In the genomic region with DNA sequence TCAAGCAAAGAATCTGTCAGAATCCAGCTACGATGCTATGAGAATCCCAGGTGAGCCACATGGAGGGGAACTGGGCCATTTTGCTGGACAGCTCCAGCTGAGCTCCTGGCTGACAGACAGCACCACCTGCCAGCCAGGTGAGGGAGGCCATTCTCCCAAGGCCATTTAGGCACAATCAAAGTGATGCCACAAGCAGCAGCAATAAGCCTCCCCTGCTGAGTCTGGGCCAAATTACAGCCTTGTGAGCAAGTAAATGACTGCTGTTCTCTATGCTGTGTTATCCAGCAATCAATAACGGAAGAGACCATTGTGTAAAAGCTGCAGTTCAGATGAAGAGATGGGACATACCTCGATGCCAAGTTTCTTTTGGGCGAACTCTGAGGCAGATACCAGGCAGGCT, we compare ENCODE assay signal across 1 cellular context.
TF ChIP-seq lines count a peak whose summit lies in the region.

No MANE protein-coding gene starts in this region.

TF ChIP-seq in GM23338, 12 proteins besides CTCF, POLR2A, EP300 and RAD21 (continued from another document):
- TF ChIP-seq, protein P1, sequence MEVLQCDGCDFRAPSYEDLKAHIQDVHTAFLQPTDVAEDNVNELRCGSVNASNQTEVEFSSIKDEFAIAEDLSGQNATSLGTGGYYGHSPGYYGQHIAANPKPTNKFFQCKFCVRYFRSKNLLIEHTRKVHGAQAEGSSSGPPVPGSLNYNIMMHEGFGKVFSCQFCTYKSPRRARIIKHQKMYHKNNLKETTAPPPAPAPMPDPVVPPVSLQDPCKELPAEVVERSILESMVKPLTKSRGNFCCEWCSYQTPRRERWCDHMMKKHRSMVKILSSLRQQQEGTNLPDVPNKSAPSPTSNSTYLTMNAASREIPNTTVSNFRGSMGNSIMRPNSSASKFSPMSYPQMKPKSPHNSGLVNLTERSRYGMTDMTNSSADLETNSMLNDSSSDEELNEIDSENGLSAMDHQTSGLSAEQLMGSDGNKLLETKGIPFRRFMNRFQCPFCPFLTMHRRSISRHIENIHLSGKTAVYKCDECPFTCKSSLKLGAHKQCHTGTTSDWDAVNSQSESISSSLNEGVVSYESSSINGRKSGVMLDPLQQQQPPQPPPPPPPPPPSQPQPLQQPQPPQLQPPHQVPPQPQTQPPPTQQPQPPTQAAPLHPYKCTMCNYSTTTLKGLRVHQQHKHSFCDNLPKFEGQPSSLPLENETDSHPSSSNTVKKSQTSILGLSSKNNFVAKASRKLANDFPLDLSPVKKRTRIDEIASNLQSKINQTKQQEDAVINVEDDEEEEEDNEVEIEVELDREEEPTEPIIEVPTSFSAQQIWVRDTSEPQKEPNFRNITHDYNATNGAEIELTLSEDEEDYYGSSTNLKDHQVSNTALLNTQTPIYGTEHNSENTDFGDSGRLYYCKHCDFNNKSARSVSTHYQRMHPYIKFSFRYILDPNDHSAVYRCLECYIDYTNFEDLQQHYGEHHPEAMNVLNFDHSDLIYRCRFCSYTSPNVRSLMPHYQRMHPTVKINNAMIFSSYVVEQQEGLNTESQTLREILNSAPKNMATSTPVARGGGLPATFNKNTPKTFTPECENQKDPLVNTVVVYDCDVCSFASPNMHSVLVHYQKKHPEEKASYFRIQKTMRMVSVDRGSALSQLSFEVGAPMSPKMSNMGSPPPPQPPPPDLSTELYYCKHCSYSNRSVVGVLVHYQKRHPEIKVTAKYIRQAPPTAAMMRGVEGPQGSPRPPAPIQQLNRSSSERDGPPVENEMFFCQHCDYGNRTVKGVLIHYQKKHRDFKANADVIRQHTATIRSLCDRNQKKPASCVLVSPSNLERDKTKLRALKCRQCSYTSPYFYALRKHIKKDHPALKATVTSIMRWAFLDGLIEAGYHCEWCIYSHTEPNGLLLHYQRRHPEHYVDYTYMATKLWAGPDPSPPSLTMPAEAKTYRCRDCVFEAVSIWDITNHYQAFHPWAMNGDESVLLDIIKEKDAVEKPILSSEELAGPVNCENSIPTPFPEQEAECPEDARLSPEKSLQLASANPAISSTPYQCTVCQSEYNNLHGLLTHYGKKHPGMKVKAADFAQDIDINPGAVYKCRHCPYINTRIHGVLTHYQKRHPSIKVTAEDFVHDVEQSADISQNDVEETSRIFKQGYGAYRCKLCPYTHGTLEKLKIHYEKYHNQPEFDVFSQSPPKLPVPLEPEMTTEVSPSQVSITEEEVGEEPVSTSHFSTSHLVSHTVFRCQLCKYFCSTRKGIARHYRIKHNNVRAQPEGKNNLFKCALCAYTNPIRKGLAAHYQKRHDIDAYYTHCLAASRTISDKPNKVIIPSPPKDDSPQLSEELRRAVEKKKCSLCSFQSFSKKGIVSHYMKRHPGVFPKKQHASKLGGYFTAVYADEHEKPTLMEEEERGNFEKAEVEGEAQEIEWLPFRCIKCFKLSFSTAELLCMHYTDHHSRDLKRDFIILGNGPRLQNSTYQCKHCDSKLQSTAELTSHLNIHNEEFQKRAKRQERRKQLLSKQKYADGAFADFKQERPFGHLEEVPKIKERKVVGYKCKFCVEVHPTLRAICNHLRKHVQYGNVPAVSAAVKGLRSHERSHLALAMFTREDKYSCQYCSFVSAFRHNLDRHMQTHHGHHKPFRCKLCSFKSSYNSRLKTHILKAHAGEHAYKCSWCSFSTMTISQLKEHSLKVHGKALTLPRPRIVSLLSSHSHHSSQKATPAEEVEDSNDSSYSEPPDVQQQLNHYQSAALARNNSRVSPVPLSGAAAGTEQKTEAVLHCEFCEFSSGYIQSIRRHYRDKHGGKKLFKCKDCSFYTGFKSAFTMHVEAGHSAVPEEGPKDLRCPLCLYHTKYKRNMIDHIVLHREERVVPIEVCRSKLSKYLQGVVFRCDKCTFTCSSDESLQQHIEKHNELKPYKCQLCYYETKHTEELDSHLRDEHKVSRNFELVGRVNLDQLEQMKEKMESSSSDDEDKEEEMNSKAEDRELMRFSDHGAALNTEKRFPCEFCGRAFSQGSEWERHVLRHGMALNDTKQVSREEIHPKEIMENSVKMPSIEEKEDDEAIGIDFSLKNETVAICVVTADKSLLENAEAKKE (CRISPR knock-in tag; IDR thresholded peaks at IDR 0.05) = no peak
- no peak for TF ChIP-seq NANOG (IDR thresholded peaks at IDR 0.05; ENCODE audit: borderline replicate concordance)
- no peak for TF ChIP-seq ZNF114 (CRISPR knock-in tag; IDR thresholded peaks at IDR 0.05)
- no peak for TF ChIP-seq STAT1 (IDR thresholded peaks at IDR 0.05; ENCODE audit: unreplicated experiment)
- TF ChIP-seq CREB1 (CRISPR knock-in tag; IDR thresholded peaks at IDR 0.05; ENCODE audit: low read depth) = no peak
